ENCODE assay signal across 29 cellular contexts in genomic region chr12:109027767-109028166, GRCh38. TPM values are rescaled to one million over a fixed set of nuclear protein-coding genes. Genes with fewer than 3 reads are reported as not detected.
DNase-seq lines count a peak whose midpoint lies in the region; ATAC-seq and TF ChIP-seq lines count a peak whose summit lies in the region.
"Had no signal": no experiment of that assay in that cellular context is flagged by ENCODE, and none has a peak within 500 bp of the region (broad histone marks: within the 10 kb centered on the region; RNA-seq: fewer than 3 reads in every experiment).

No MANE protein-coding gene starts in this region.

- DNase-seq in DMS 273 (lab: John Stamatoyannopoulos, UW; ENCODE audit: unreplicated experiment) (peak; percentile 4), DMS 273 treated with DMSO at 0.1 percent for 48 hours (lab: John Stamatoyannopoulos, UW) (no peak), NB4 (ENCODE audit: low read depth) (peak; percentile 34), chondrocyte (ENCODE audit: low spot score) (no peak), non-pigmented ciliary epithelial cell (ENCODE audit: low read depth) (peak; percentile 22), C1 segment of cervical spinal cord (lab: John Stamatoyannopoulos, UW) (no peak), NCI-H146 treated with DMSO at 0.1 percent for 48 hours (lab: John Stamatoyannopoulos, UW; ENCODE audit: unreplicated experiment) (no peak), right cardiac atrium (no peak)
- DNase-seq: activated B cell treated with CpG ODN at 0.5 μM for 24 hours; activated CD4-positive, alpha-beta memory T cell treated with anti-CD3 and anti-CD28 coated beads for 36 hours; activated naive CD4-positive, alpha-beta T cell treated with anti-CD3 and anti-CD28 coated beads, Interleukin-2, amount 50 U/mL, for 16 hours; activated T-cell treated with anti-CD3 and anti-CD28 coated beads, Interleukin-2, amount 50 U/mL, for 24 hours; cortex of kidney; DMS153; gastrocnemius medialis; left colon; midbrain; NCI-H2107; NCI-H524; SHP77 treated with DMSO at 0.1 percent for 48 hours; small intestine; stimulated activated CD4-positive, alpha-beta T cell treated with anti-CD3 and anti-CD28 coated beads, Interleukin-2, amount 100 ng/mL, for 48 hours; stomach; upper lobe of right lung had no signal

- peak overlapping the region; percentile 27 for H3K27ac Mint-ChIP-seq in chondrocyte (ENCODE audit: unreplicated experiment)
- H3K27ac Mint-ChIP-seq: activated B cell treated with CpG ODN at 0.5 μM for 24 hours; activated CD4-positive, alpha-beta memory T cell treated with anti-CD3 and anti-CD28 coated beads for 36 hours; activated T-cell treated with anti-CD3 and anti-CD28 coated beads, Interleukin-2, amount 50 U/mL, for 24 hours had no signal

- peaks cover 2% of the 10 kb centered on the region for H3K27me3 Mint-ChIP-seq in chondrocyte (ENCODE audit: low read depth)

- H3K9me3 Mint-ChIP-seq in chondrocyte (ENCODE audit: low read depth), result no peaks in the 10 kb centered on the region
- H3K9me3 Mint-ChIP-seq: activated B cell treated with CpG ODN at 0.5 μM for 24 hours; activated CD4-positive, alpha-beta memory T cell treated with anti-CD3 and anti-CD28 coated beads for 36 hours; activated T-cell treated with anti-CD3 and anti-CD28 coated beads, Interleukin-2, amount 50 U/mL, for 24 hours; neural crest cell had no signal

- intact Hi-C loops in right cardiac atrium (cut with DNase I), result no loop called here

- H3K4me1 ChIP-seq in right cardiac atrium (ENCODE audit: control insufficient read depth, insufficient read depth, low read length), result no peaks in the 10 kb centered on the region
- H3K4me1 ChIP-seq: prostate gland, stomach, upper lobe of right lung had no signal

- H3K27me3 ChIP-seq in right cardiac atrium (ENCODE audit: control insufficient read depth, insufficient read depth), result peaks cover 3% of the 10 kb centered on the region
- H3K27me3 ChIP-seq: BLaER1 treated with 17β-estradiol and CSF1 and Interleukin-3, amounts not matched to agents 10 nM and 100 nM; gastrocnemius medialis; upper lobe of right lung had no signal

- WGBS in right cardiac atrium, result 18% methylated on average over 1 of the region's 1 CpG

- H3K27ac ChIP-seq in right cardiac atrium (ENCODE audit: low read length), result no peak overlapping the region
- H3K27ac ChIP-seq: 22Rv1; BLaER1 treated with 17β-estradiol and CSF1 and Interleukin-3, amounts not matched to agents 10 nM and 100 nM; gastrocnemius medialis; prostate gland; stomach; upper lobe of right lung had no signal

- peaks cover 27% of the 10 kb centered on the region for H3K4me1 Mint-ChIP-seq in chondrocyte (ENCODE audit: low read depth)
- H3K4me1 Mint-ChIP-seq: activated B cell treated with CpG ODN at 0.5 μM for 24 hours, neural crest cell had no signal

- no peak for ATAC-seq in right cardiac atrium
- ATAC-seq: gastrocnemius medialis, left colon, upper lobe of right lung had no signal

- TF ChIP-seq CTCF in NB4 (IDR thresholded peaks at IDR 0.05; ENCODE audit: low read depth, low read length) (no peak), chondrocyte (IDR thresholded peaks at IDR 0.05) (no peak)

- H3K4me3 Mint-ChIP-seq in chondrocyte (ENCODE audit: unreplicated experiment), result no peak overlapping the region
- H3K4me3 Mint-ChIP-seq: activated B cell treated with CpG ODN at 0.5 μM for 24 hours; activated CD4-positive, alpha-beta memory T cell treated with anti-CD3 and anti-CD28 coated beads for 36 hours; activated T-cell treated with anti-CD3 and anti-CD28 coated beads, Interleukin-2, amount 50 U/mL, for 24 hours; neural crest cell had no signal

- no peaks in the 10 kb centered on the region for H3K9me3 ChIP-seq in right cardiac atrium (ENCODE audit: control insufficient read depth, low read length)
- H3K9me3 ChIP-seq: BLaER1 treated with 17β-estradiol and CSF1 and Interleukin-3, amounts not matched to agents 10 nM and 100 nM; gastrocnemius medialis; prostate gland; stomach; upper lobe of right lung had no signal

- no peak overlapping the region for H3K4me3 ChIP-seq in NB4 (ENCODE audit: low read depth, low read length)
- no peak overlapping the region for H3K4me3 ChIP-seq in right cardiac atrium (ENCODE audit: low read length)
- H3K4me3 ChIP-seq: BLaER1 treated with 17β-estradiol and CSF1 and Interleukin-3, amounts not matched to agents 10 nM and 100 nM; gastrocnemius medialis; prostate gland; stomach; upper lobe of right lung had no signal

- no peaks in the 10 kb centered on the region for H3K36me3 Mint-ChIP-seq in chondrocyte (ENCODE audit: low read depth)
- H3K36me3 Mint-ChIP-seq: activated CD4-positive, alpha-beta memory T cell treated with anti-CD3 and anti-CD28 coated beads for 36 hours had no signal

- TF ChIP-seq POLR2A in NB4 (IDR thresholded peaks at IDR 0.05; ENCODE audit: extremely low read depth, insufficient read length), result no peak

RNA-seq across cellular contexts. Expression of gene SVOP, which starts 6.9 kb away (rescaled TPM):
- total RNA-seq in chondrocyte (not detected in 3 replicates), right cardiac atrium (under 1 TPM; 0.03 to 0.45 (median 0.11) TPM)
- polyA plus RNA-seq in right cardiac atrium, result 0.32 TPM
- total RNA-seq: activated B cell treated with CpG ODN at 0.5 μM for 24 hours; activated CD4-positive, alpha-beta memory T cell treated with anti-CD3 and anti-CD28 coated beads for 36 hours; T-helper 2 cell treated with Interferon-gamma antibody and Interleukin-4, amounts not matched to agents 100 ng/mL and 5 ng/mL, for 36 hours; upper lobe of right lung had no signal

RNA-seq across cellular contexts. Expression of gene USP30, which starts 24.6 kb away (rescaled TPM):
- total RNA-seq in chondrocyte (10.4 to 13.3 TPM (median 11.0 TPM) in 3 replicates), right cardiac atrium (10 to 100 TPM; 10.1 to 12.7 (median 11.7) TPM)
- polyA plus RNA-seq in right cardiac atrium, result 7.5 TPM

Comparison
In these comparisons a context has a peak if more than half of its experiments do, and no peak if none do; other contexts are left out.
1. DNase-seq: peak in DMS 273 (single experiment), NB4 (single experiment) and non-pigmented ciliary epithelial cell (single experiment); none in DMS 273 treated with DMSO at 0.1 percent for 48 hours (single experiment), chondrocyte (single experiment), C1 segment of cervical spinal cord (0 of 14), NCI-H146 treated with DMSO at 0.1 percent for 48 hours (single experiment) and right cardiac atrium (0 of 3).